ENCODE assay signal across 1 cellular context in the genomic region with DNA sequence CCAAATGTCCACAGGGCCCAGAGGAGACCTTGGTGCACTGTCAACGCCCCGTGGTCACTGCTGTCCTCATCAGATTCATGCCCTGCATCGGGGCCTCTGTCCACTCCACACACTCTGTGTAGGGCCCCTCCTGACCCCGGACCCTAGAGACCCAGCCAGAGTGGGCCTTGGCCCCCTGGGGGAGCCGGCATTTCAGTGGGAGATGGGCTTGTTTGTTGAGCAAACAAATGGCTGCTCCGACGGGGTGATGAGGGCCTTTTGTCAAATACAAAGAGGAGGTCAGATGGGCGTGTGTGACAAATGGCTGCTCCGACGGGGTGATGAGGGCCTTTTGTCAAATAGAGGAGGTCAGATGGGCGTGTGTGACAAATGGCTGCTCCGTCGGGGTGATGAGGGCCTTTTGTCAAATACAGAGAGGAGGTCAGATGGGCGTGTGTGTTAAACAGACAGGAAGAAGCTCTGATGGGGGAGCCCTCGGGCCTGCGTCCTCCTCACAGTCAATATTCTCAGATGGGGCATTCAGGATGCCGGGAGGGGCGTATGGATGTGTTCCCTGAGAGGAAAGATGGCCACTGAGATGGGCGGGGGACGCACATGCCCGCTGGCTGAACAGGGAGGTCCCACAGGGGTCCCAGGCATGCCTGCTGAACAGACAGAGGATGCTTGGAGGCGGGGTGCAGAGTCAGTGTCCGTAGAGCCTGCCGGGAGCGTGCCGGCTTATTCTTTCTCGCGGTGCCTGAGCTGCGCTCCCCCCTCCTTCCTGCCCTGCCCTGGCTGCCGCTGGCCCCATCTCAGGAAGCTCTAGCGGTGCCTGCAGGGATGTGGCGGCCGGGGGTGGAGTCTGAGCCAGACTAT.
TF ChIP-seq lines count a peak whose summit lies in the region.

No MANE protein-coding gene starts in this region.

TF ChIP-seq in SK-N-SH treated with all-trans-retinoic acid at 6 μM for 48 hours, 23 proteins besides CTCF, POLR2A, EP300 and RAD21 (continued from another document):
- TF ChIP-seq, protein P1, sequence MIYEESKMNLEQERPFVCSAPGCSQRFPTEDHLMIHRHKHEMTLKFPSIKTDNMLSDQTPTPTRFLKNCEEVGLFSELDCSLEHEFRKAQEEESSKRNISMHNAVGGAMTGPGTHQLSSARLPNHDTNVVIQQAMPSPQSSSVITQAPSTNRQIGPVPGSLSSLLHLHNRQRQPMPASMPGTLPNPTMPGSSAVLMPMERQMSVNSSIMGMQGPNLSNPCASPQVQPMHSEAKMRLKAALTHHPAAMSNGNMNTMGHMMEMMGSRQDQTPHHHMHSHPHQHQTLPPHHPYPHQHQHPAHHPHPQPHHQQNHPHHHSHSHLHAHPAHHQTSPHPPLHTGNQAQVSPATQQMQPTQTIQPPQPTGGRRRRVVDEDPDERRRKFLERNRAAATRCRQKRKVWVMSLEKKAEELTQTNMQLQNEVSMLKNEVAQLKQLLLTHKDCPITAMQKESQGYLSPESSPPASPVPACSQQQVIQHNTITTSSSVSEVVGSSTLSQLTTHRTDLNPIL (CRISPR knock-in tag; IDR thresholded peaks at IDR 0.05; ENCODE audit: low read depth): no peak
- TF ChIP-seq, protein P2, sequence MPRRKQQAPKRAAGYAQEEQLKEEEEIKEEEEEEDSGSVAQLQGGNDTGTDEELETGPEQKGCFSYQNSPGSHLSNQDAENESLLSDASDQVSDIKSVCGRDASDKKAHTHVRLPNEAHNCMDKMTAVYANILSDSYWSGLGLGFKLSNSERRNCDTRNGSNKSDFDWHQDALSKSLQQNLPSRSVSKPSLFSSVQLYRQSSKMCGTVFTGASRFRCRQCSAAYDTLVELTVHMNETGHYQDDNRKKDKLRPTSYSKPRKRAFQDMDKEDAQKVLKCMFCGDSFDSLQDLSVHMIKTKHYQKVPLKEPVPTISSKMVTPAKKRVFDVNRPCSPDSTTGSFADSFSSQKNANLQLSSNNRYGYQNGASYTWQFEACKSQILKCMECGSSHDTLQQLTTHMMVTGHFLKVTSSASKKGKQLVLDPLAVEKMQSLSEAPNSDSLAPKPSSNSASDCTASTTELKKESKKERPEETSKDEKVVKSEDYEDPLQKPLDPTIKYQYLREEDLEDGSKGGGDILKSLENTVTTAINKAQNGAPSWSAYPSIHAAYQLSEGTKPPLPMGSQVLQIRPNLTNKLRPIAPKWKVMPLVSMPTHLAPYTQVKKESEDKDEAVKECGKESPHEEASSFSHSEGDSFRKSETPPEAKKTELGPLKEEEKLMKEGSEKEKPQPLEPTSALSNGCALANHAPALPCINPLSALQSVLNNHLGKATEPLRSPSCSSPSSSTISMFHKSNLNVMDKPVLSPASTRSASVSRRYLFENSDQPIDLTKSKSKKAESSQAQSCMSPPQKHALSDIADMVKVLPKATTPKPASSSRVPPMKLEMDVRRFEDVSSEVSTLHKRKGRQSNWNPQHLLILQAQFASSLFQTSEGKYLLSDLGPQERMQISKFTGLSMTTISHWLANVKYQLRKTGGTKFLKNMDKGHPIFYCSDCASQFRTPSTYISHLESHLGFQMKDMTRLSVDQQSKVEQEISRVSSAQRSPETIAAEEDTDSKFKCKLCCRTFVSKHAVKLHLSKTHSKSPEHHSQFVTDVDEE (CRISPR knock-in tag; IDR thresholded peaks at IDR 0.05): no peak
- TF ChIP-seq ZFP3 (CRISPR knock-in tag; IDR thresholded peaks at IDR 0.05) (no peak), ESRRG (CRISPR knock-in tag; IDR thresholded peaks at IDR 0.05) (no peak), BACH2 (CRISPR knock-in tag; IDR thresholded peaks at IDR 0.05; ENCODE audit: borderline replicate concordance) (no peak)
